Comparison of ENCODE assay signal across 16 cellular contexts in genomic region chr1:93029317-93029716, GRCh38. TPM values are rescaled to one million over a fixed set of nuclear protein-coding genes. Genes with fewer than 3 reads are reported as not detected.
DNase-seq lines count a peak whose midpoint lies in the region; ATAC-seq, FAIRE-seq and TF ChIP-seq lines count a peak whose summit lies in the region.
"Had no signal": no experiment of that assay in that cellular context is flagged by ENCODE, and none has a peak within 500 bp of the region (broad histone marks: within the 10 kb centered on the region; RNA-seq: fewer than 3 reads in every experiment).

No MANE protein-coding gene starts in this region.

- peak; percentile 33 for ATAC-seq in GM18868 (IDR thresholded peaks at IDR 0.05; ENCODE audit: unreplicated experiment)
- peak; percentile 40 for ATAC-seq in GM12878
- ATAC-seq in GM21515 (IDR thresholded peaks at IDR 0.05; ENCODE audit: unreplicated experiment): no peak
- ATAC-seq: esophagus mucosa, HCT116, heart left ventricle had no signal

- H3K4me1 Mint-ChIP-seq in CD4-positive, alpha-beta memory T cell: peaks cover 10 to 19% (median 14%) of the 10 kb centered on the region in 4 donors

- no peak for TF ChIP-seq CTCF in GM12878 (IDR thresholded peaks at IDR 0.05 in 2 of 3, conservative IDR thresholded peaks at IDR 0.05 in 1 of 3; ENCODE audit: control insufficient read depth in 2 of 3, extremely low read depth in 1 of 3, insufficient read depth in 1 of 3, low read depth in 3 of 3, low read length in 3 of 3)

- no peaks in the 10 kb centered on the region for H3K36me3 ChIP-seq in CD4-positive, alpha-beta memory T cell (ENCODE audit: insufficient read depth, low read length)
- H3K36me3 ChIP-seq in GM12878 (ENCODE audit: control insufficient read depth in 2 of 2, insufficient read depth in 2 of 2, low read length in 1 of 2): no peaks in the 10 kb centered on the region
- H3K36me3 ChIP-seq: heart left ventricle, SJSA1 had no signal

- 65% methylated on average over 3 of the region's 3 CpGs for WGBS in GM12878 (ENCODE audit: insufficient coverage, insufficient replicate concordance, low lambda C conversion rate, missing lambda C conversion rate)

- H3K27me3 ChIP-seq in CD4-positive, alpha-beta memory T cell (ENCODE audit: insufficient read depth, low read length): no peaks in the 10 kb centered on the region
- H3K27me3 ChIP-seq in GM12878 (replicated peaks in 1 of 2; ENCODE audit: control insufficient read depth in 2 of 2, insufficient read depth in 2 of 2, low read length in 1 of 2): no peaks in the 10 kb centered on the region; a peak in 1 of 4 replicates

- no peaks in the 10 kb centered on the region for H3K36me3 Mint-ChIP-seq in CD4-positive, alpha-beta memory T cell

- H3K4me2 ChIP-seq in GM12878 (ENCODE audit: control insufficient read depth, insufficient read depth): no peak overlapping the region; the same call in 1 of the 2 replicates

- H3K9me3 Mint-ChIP-seq in CD4-positive, alpha-beta memory T cell: no peaks in the 10 kb centered on the region

- H4K20me1 ChIP-seq in GM12878 (ENCODE audit: control insufficient read depth, insufficient read depth): no peaks in the 10 kb centered on the region

- H2AFZ ChIP-seq in GM12878 (ENCODE audit: control insufficient read depth, low read depth, low read length): no peak overlapping the region
- H2AFZ ChIP-seq: parathyroid adenoma had no signal

- TF ChIP-seq POLR2A in GM12878 (IDR thresholded peaks at IDR 0.05; ENCODE audit: low read depth, low read length): no peak

- H3K27ac ChIP-seq in CD4-positive, alpha-beta memory T cell (ENCODE audit: low read depth, low read length): no peak overlapping the region
- H3K27ac ChIP-seq in GM12878 (ENCODE audit: control insufficient read depth, insufficient read depth): no peak overlapping the region
- H3K27ac ChIP-seq: heart left ventricle, parathyroid adenoma, SJSA1 had no signal

- no TSS peak for BruUV-seq in GM12878 (replicated peaks; lab: Mats Ljungman, UMichigan)

- peak overlapping the region; percentile 63 to 83 (median 77) for H3K27ac Mint-ChIP-seq in CD4-positive, alpha-beta memory T cell

- DNase-seq in CD4-positive, alpha-beta memory T cell: peak; percentile 70 to 84 (median 78)
- DNase-seq in T follicular helper cell (ENCODE audit: low read depth): peak; percentile 25
- DNase-seq in GM12878 (ENCODE audit: low read depth, low spot score): peak; percentile 43
- DNase-seq in NCI-H526 (lab: John Stamatoyannopoulos, UW): no peak
- DNase-seq in NCI-H1436 treated with DMSO at 0.1 percent for 48 hours (lab: John Stamatoyannopoulos, UW): no peak
- DNase-seq in cortex of kidney (lab: John Stamatoyannopoulos, UW): no peak
- DNase-seq: heart left ventricle, kidney, NCI-H2029 treated with DMSO at 0.1 percent for 48 hours, small intestine had no signal

- no peaks in the 10 kb centered on the region for H3K9me3 ChIP-seq in CD4-positive, alpha-beta memory T cell (ENCODE audit: control insufficient read depth in 1 of 2, low read length in 2 of 2)
- H3K9me3 ChIP-seq in GM12878 (replicated peaks; ENCODE audit: control insufficient read depth, insufficient read depth, low read length): no peaks in the 10 kb centered on the region
- H3K9me3 ChIP-seq: heart left ventricle, SJSA1 had no signal

- in situ Hi-C loops in GM12878 (cut with MboI): loop anchor here (5.0 kb wide), 1 partner anchor 33 kb away; no protein-coding TSS in a partner anchor

- H3K4me3 Mint-ChIP-seq in CD4-positive, alpha-beta memory T cell: peak overlapping the region in 6 of 8 donors; percentile 2 to 56 (median 25)

- no peak overlapping the region for H3K9ac ChIP-seq in GM12878 (ENCODE audit: control insufficient read depth, insufficient read depth, low read length)
- H3K9ac ChIP-seq: parathyroid adenoma had no signal

- SMC1A ChIA-PET in GM12878 (lab: Charles Lee; ENCODE audit: uncharacterized antibody, unreplicated experiment): interaction anchor here (1.0 kb wide), 1 partner anchor 51 kb away, joined by 4 read pairs; no protein-coding TSS in a partner anchor

- H3K27me3 Mint-ChIP-seq in CD4-positive, alpha-beta memory T cell: peaks cover 1 to 6% of the 10 kb centered on the region in 2 donors

- peaks cover 24% of the 10 kb centered on the region for H3K4me1 ChIP-seq in CD4-positive, alpha-beta memory T cell (ENCODE audit: insufficient read depth, low read length)
- peaks cover 19% of the 10 kb centered on the region for H3K4me1 ChIP-seq in GM12878 (ENCODE audit: control insufficient read depth, insufficient read depth, low read length)
- H3K4me1 ChIP-seq: parathyroid adenoma, SJSA1 had no signal

- FAIRE-seq in GM12878 (lab: Jason Lieb, UNC): peak; percentile 13
- FAIRE-seq: kidney, small intestine had no signal

- no peak for TF ChIP-seq EP300 in GM12878 (IDR thresholded peaks at IDR 0.05; ENCODE audit: borderline replicate concordance in 1 of 2, control insufficient read depth in 1 of 2, low read depth in 2 of 2, low read length in 2 of 2)

- H3K79me2 ChIP-seq in GM12878 (ENCODE audit: control insufficient read depth, insufficient read depth, low read length): no peaks in the 10 kb centered on the region
- H3K79me2 ChIP-seq: parathyroid adenoma had no signal

- intact Hi-C loops in CD4-positive, alpha-beta memory T cell (cut with micrococcal nuclease): loop anchor here (1.0 kb wide), 1 partner anchor 13 kb away; no protein-coding TSS in a partner anchor
- intact Hi-C loops in GM12878 (cut with micrococcal nuclease; ENCODE audit: unreplicated experiment): no loop called here

- CTCF ChIA-PET in CD4-positive, alpha-beta memory T cell (lab: Charles Lee; ENCODE audit: partially characterized antibody): interaction anchor here (0.8 to 6.9 kb wide), 4 partner anchors 8 to 50 kb away, joined by 3 to 32 read pairs (median 4); partner anchors contain the start of gene MTF2
- CTCF ChIA-PET in GM12878 (lab: Yijun Ruan, JAX): interaction anchor here (1.4 to 22.9 kb wide), 3 partner anchors 10 to 61 kb away, joined by 3 to 445 read pairs (median 3); no protein-coding TSS in a partner anchor

- no peak for TF ChIP-seq RAD21 in GM12878 (IDR thresholded peaks at IDR 0.05; ENCODE audit: insufficient read depth, low read depth, low read length)

- POLR2A ChIA-PET in CD4-positive, alpha-beta memory T cell (lab: Charles Lee; ENCODE audit: partially characterized antibody): interaction anchor here (0.8 to 1.6 kb wide), 3 partner anchors 13 to 50 kb away, joined by 3 to 6 read pairs (median 4); partner anchors contain the start of gene MTF2
- POLR2A ChIA-PET in GM12878 (lab: Charles Lee): no interaction called here

- no peak overlapping the region for H3K4me3 ChIP-seq in CD4-positive, alpha-beta memory T cell (ENCODE audit: low read length in 2 of 2)
- no peak overlapping the region for H3K4me3 ChIP-seq in GM12878
- H3K4me3 ChIP-seq: heart left ventricle, SJSA1 had no signal

- RAD21 ChIA-PET in GM12878 (lab: Charles Lee; ENCODE audit: unreplicated experiment): interaction anchor here (0.9 kb wide), 1 partner anchor 67 kb away, joined by 3 read pairs; no protein-coding TSS in a partner anchor

TF ChIP-seq in GM12878, 131 proteins besides CTCF, POLR2A, EP300 and RAD21:
- TF ChIP-seq, protein P1, sequence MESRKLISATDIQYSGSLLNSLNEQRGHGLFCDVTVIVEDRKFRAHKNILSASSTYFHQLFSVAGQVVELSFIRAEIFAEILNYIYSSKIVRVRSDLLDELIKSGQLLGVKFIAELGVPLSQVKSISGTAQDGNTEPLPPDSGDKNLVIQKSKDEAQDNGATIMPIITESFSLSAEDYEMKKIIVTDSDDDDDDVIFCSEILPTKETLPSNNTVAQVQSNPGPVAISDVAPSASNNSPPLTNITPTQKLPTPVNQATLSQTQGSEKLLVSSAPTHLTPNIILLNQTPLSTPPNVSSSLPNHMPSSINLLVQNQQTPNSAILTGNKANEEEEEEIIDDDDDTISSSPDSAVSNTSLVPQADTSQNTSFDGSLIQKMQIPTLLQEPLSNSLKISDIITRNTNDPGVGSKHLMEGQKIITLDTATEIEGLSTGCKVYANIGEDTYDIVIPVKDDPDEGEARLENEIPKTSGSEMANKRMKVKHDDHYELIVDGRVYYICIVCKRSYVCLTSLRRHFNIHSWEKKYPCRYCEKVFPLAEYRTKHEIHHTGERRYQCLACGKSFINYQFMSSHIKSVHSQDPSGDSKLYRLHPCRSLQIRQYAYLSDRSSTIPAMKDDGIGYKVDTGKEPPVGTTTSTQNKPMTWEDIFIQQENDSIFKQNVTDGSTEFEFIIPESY (IDR thresholded peaks at IDR 0.05): no peak
- TF ChIP-seq SPI1 (IDR thresholded peaks at IDR 0.05; ENCODE audit: borderline replicate concordance, insufficient read depth, low read depth, low read length): peak; percentile 7; the same call in 1 of the 2 replicates
- TF ChIP-seq SREBF1 (IDR thresholded peaks at IDR 0.05; ENCODE audit: low read length): no peak
- peak; percentile 38; the same call in 1 of the 2 replicates for TF ChIP-seq RUNX3 (IDR thresholded peaks at IDR 0.05; ENCODE audit: low read length)

RNA-seq across cellular contexts. Expression of gene MTF2, which starts 49.8 kb away (rescaled TPM):
- total RNA-seq in CD4-positive, alpha-beta memory T cell: 10 to 100 TPM; 46.5 to 47.4 TPM
- polyA plus RNA-seq in CD4-positive, alpha-beta memory T cell: 10 to 100 TPM; 68.4 to 74.0 TPM
- total RNA-seq in GM12878 (2013; cell fraction: nucleolus; rRNA removed): 208 and 233 TPM in 2 replicates
- total RNA-seq in GM12878 (2014; rRNA removed): 33.3 and 41.8 TPM in 2 replicates
- 43.6 and 44.3 TPM in 2 replicates for total RNA-seq in GM12878 (2014; rRNA removed; fragmentation: Illumina TruSeq; extraction: Trizol)
- 45.9 and 54.8 TPM in 2 replicates for total RNA-seq in GM12878 (2021)
- 15.5 TPM for polyA plus RNA-seq in GM12878 (2011; ENCODE audit: low read depth)
- 74.9 and 102 TPM in 2 replicates for polyA plus RNA-seq in GM12878 (2011; rRNA removed)
- 35.9 and 38.8 TPM in 2 replicates for polyA plus RNA-seq in GM12878 (2011; cell fraction: cytosol; rRNA removed)
- polyA plus RNA-seq in GM12878 (2011; cell fraction: nucleus; rRNA removed): 35.1 and 45.2 TPM in 2 replicates
- 23.9 and 26.9 TPM in 2 replicates for polyA plus RNA-seq in GM12878 (2012)
- 38.8 and 40.7 TPM in 2 replicates for polyA plus RNA-seq in GM12878 (2014; fragmentation: Illumina TruSeq; extraction: Trizol)
- 10 to 100 TPM; 22.6 to 30.6 TPM for polyA plus RNA-seq in GM12878 (2014; fragmentation: Nextera tagmentation; extraction: Ambion mirVana)
- 32.3 and 41.9 TPM in 2 replicates for polyA plus RNA-seq in GM12878 (2014; rRNA removed)
- 10 to 100 TPM; 67.4 to 69.4 TPM for polyA plus RNA-seq in GM12878 (2016; fragmentation: Nextera tagmentation; extraction: Ambion mirVana)
- 99.2 and 125 TPM in 2 replicates for polyA minus RNA-seq in GM12878 (2011; rRNA and poly(A)+ RNA removed)
- 32.7 and 33.9 TPM in 2 replicates for polyA minus RNA-seq in GM12878 (2011; cell fraction: cytosol; rRNA and poly(A)+ RNA removed)
- polyA minus RNA-seq in GM12878 (2011; cell fraction: nucleus; rRNA and poly(A)+ RNA removed): 51.7 and 64.1 TPM in 2 replicates

Comparison
In these comparisons a context has a peak if more than half of its experiments do, and no peak if none do; other contexts are left out.
1. DNase-seq: peak in CD4-positive, alpha-beta memory T cell (5 of 5), T follicular helper cell (single experiment) and GM12878 (single experiment); none in NCI-H526 (0 of 2), NCI-H1436 treated with DMSO at 0.1 percent for 48 hours (single experiment) and cortex of kidney (single experiment).